Comparison of ENCODE assay signal across 10 cellular contexts in genomic region chr5:14463629-14464028, GRCh38.
A peak's percentile ranks its signal among the peaks of the same experiment; 100 is the strongest.
DNase-seq lines count a peak whose midpoint lies in the region; ATAC-seq and TF ChIP-seq lines count a peak whose summit lies in the region.
"Had no signal": no experiment of that assay in that cellular context is flagged by ENCODE, and none has a peak within 500 bp of the region (broad histone marks: within the 10 kb centered on the region; RNA-seq: fewer than 3 reads in every experiment).

No MANE protein-coding gene starts in this region.

- H3K4me3 ChIP-seq in RWPE2 (ENCODE audit: severe bottlenecking), result no peak overlapping the region
- no peak overlapping the region for H3K4me3 ChIP-seq in gastroesophageal sphincter
- no peak overlapping the region for H3K4me3 ChIP-seq in upper lobe of left lung

- DNase-seq in NCI-H82 (lab: John Stamatoyannopoulos, UW) (peak; percentile 57), NCI-H82 treated with DMSO at 0.1 percent for 48 hours (lab: John Stamatoyannopoulos, UW; ENCODE audit: unreplicated experiment) (no peak), RWPE2 (ENCODE audit: low spot score) (no peak), upper lobe of left lung (peak in 1 of 2 donors; percentile 43), GOT3 (lab: John Stamatoyannopoulos, UW) (no peak)
- DNase-seq in stimulated activated CD8-positive, alpha-beta memory T cell treated with anti-CD3 and anti-CD28 coated beads, Interleukin-4, amount 100 ng/mL, for 48 hours, result no peak
- DNase-seq: activated CD4-positive, alpha-beta T cell treated with anti-CD3 and anti-CD28 coated beads, Interleukin-2, amount 10 ng/mL, durations not matched to agents 24 days and 14 days; AML-193 had no signal

- no peak for TF ChIP-seq CTCF in RWPE2 (IDR thresholded peaks at IDR 0.05; ENCODE audit: poor library complexity, severe bottlenecking)
- TF ChIP-seq CTCF in gastroesophageal sphincter (IDR thresholded peaks at IDR 0.05), result no peak
- TF ChIP-seq CTCF in upper lobe of left lung (IDR thresholded peaks at IDR 0.05), result no peak

- H3K9me3 ChIP-seq in RWPE2 (ENCODE audit: severe bottlenecking) (no peaks in the 10 kb centered on the region), gastroesophageal sphincter (no peaks in the 10 kb centered on the region), upper lobe of left lung (no peaks in the 10 kb centered on the region)

- ATAC-seq in RWPE2 (ENCODE audit: low read depth) (peak; percentile 89), gastroesophageal sphincter (peak; percentile 70), upper lobe of left lung (ENCODE audit: low FRiP score in 2 of 2) (peak; percentile 23 to 60), GM21723 (IDR thresholded peaks at IDR 0.05; ENCODE audit: unreplicated experiment) (no peak)

- TF ChIP-seq POLR2A in gastroesophageal sphincter (IDR thresholded peaks at IDR 0.05), result no peak
- TF ChIP-seq POLR2A in upper lobe of left lung (IDR thresholded peaks at IDR 0.05), result no peak

- H3K27me3 ChIP-seq in RWPE2 (ENCODE audit: insufficient read depth, poor library complexity, severe bottlenecking) (no peaks in the 10 kb centered on the region), gastroesophageal sphincter (no peaks in the 10 kb centered on the region), upper lobe of left lung (no peaks in the 10 kb centered on the region)

- H3K36me3 ChIP-seq in RWPE2 (ENCODE audit: low read depth) (peaks cover 91% of the 10 kb centered on the region), gastroesophageal sphincter (peaks cover 0 to 100% of the 10 kb centered on the region in 2 donors), upper lobe of left lung (peaks cover 19 to 87% (median 39%) of the 10 kb centered on the region in 4 donors)

- H3K4me1 ChIP-seq in RWPE2 (ENCODE audit: insufficient read depth, poor library complexity, severe bottlenecking), result peaks cover 6% of the 10 kb centered on the region
- H3K4me1 ChIP-seq in gastroesophageal sphincter, result peaks cover 0 to 12% (median 0%) of the 10 kb centered on the region in 3 donors
- no peaks in the 10 kb centered on the region for H3K4me1 ChIP-seq in upper lobe of left lung

- WGBS in gastroesophageal sphincter (ENCODE audit: low coverage in 1 of 2), 2 donors, result no CpG with 5 or more reads among the region's 3 CpGs
- 28 to 60% methylated on average over 3 of the region's 3 CpGs for WGBS in upper lobe of left lung, 2 donors

- H3K27ac ChIP-seq in RWPE2 (ENCODE audit: poor library complexity, severe bottlenecking), result peak overlapping the region; percentile 38
- H3K27ac ChIP-seq in gastroesophageal sphincter, result peak overlapping the region in 3 of 4 donors; percentile 7 to 35 (median 17)
- no peak overlapping the region for H3K27ac ChIP-seq in upper lobe of left lung

- TF ChIP-seq EP300 in gastroesophageal sphincter (IDR thresholded peaks at IDR 0.05) (no peak), upper lobe of left lung (IDR thresholded peaks at IDR 0.05) (no peak)

Comparison
In these comparisons a context has a peak if more than half of its experiments do, and no peak if none do; other contexts are left out.
1. H3K27ac ChIP-seq: peak in RWPE2 (single experiment) and gastroesophageal sphincter (3 of 4); none in upper lobe of left lung (0 of 4).